In the genomic region with DNA sequence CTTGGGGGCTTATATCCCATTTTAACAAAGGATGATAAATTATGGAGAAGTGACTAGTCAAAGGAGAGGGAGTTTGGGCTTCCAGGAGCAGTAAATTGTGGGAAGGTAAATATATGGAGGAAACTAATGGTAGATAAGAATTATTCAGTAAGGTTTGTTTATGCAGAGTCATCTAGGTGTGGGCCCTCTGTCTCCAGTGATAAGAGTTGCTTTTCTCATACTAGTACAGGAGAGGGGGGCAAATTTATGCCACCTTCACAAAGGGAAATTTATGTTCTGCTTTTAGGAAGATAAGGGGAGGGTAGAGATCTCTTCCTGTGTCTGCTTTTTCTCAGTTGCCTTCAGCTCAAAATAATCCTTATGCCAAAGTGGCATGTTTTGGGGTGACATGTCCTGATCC, we compare ENCODE assay signal across 22 cellular contexts.
"Had no signal": no experiment of that assay in that cellular context is flagged by ENCODE, and none has a peak within 500 bp of the region (broad histone marks: within the 10 kb centered on the region; RNA-seq: fewer than 3 reads in every experiment).

No MANE protein-coding gene starts in this region.

- H3K36me3 ChIP-seq: colonic mucosa, esophagus squamous epithelium, gastrocnemius medialis, heart right ventricle, left lung, lower lobe of right lung had no signal

- H3K4me1 ChIP-seq: colonic mucosa, esophagus squamous epithelium, gastrocnemius medialis, heart right ventricle, left lung, lower lobe of right lung had no signal

- H3K9me3 ChIP-seq: colonic mucosa, esophagus squamous epithelium, gastrocnemius medialis, lower lobe of right lung, mucosa of descending colon had no signal

- H3K4me3 ChIP-seq: colonic mucosa, esophagus squamous epithelium, gastrocnemius medialis, heart right ventricle, left lung, lower lobe of right lung, mucosa of descending colon had no signal

- H3K27ac ChIP-seq: colonic mucosa, epithelial cell of prostate, esophagus squamous epithelium, gastrocnemius medialis, heart right ventricle, left lung, lower lobe of right lung had no signal

- ATAC-seq: effector memory CD8-positive, alpha-beta T cell; gastrocnemius medialis; heart right ventricle; left cardiac atrium; left lung; left ventricle myocardium superior; lower lobe of right lung; mucosa of descending colon; naive thymus-derived CD8-positive, alpha-beta T cell had no signal

- DNase-seq: colonic mucosa; cortex of kidney; effector CD8-positive, alpha-beta T cell; effector memory CD8-positive, alpha-beta T cell; endodermal cell; esophagus squamous epithelium; foreskin fibroblast; foreskin melanocyte; gastrocnemius medialis; glutamatergic neuron; head of caudate nucleus; heart right ventricle; hippocampal formation; left cardiac atrium; left lung; left ventricle myocardium superior; lower lobe of right lung; mesenchymal stem cell; mucosa of descending colon; naive B cell; naive thymus-derived CD8-positive, alpha-beta T cell had no signal
